ENCODE assay signal across 10 cellular contexts in the genomic region with DNA sequence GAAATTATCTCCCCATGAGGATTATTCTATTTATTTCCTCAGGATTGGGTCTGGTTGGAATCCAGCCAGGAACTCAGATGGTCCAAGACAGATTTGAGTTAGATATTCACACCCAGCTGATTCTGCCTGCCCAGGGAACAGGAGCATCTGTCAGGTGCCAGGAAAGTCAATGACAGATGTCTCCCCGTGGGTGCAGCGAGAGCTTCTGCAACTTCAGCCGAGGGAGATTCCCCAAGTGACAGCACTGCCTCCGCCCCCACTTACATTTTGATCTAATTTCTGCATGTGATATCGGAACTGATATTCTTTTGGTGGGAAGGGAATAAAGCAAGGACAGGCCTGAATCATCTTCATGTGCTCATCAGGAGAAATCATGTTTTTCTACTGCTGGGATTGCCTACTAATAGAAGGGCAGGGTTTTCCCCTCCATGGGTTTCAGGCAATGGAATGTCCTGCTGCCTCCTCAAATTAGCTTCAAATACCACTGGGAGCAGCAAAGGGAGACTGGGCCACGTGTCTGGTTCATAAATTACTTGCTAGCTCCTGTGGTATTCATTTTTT. TPM values are rescaled to one million over a fixed set of nuclear protein-coding genes. Genes with fewer than 3 reads are reported as not detected.
DNase-seq lines count a peak whose midpoint lies in the region; ATAC-seq and TF ChIP-seq lines count a peak whose summit lies in the region.
"Had no signal": no experiment of that assay in that cellular context is flagged by ENCODE, and none has a peak within 500 bp of the region (broad histone marks: within the 10 kb centered on the region; RNA-seq: fewer than 3 reads in every experiment).

No MANE protein-coding gene starts in this region.

- TF ChIP-seq CTCF in epithelial cell of proximal tubule (conservative IDR thresholded peaks at IDR 0.05; ENCODE audit: low read depth, low read length) (no peak), osteocyte (IDR thresholded peaks at IDR 0.05) (no peak)

- H3K4me3 Mint-ChIP-seq in osteocyte (ENCODE audit: unreplicated experiment) = peak overlapping the region; percentile 26
- H3K4me3 Mint-ChIP-seq in activated CD4-positive, alpha-beta T cell treated with anti-CD3 and anti-CD28 coated beads, Interleukin-2, amount 10 ng/mL, durations not matched to agents 24 days and 14 days = no peak overlapping the region
- H3K4me3 Mint-ChIP-seq: activated naive CD4-positive, alpha-beta T cell treated with anti-CD3 and anti-CD28 coated beads, Interleukin-2, amount 10 ng/mL, durations not matched to agents 7 days and 5 days had no signal

- peaks cover 3% of the 10 kb centered on the region for H3K27me3 Mint-ChIP-seq in osteocyte (ENCODE audit: unreplicated experiment)
- peaks cover 15% of the 10 kb centered on the region for H3K27me3 Mint-ChIP-seq in activated CD4-positive, alpha-beta T cell treated with anti-CD3 and anti-CD28 coated beads, Interleukin-2, amount 10 ng/mL, durations not matched to agents 24 days and 14 days

- DNase-seq in COLO829 (ENCODE audit: low spot score) (peak; percentile 42), NCI-H524 treated with DMSO at 0.1 percent for 48 hours (lab: John Stamatoyannopoulos, UW) (peak; percentile 89), epithelial cell of proximal tubule (ENCODE audit: low read depth) (peak; percentile 67), osteocyte (ENCODE audit: extremely low spot score, unreplicated experiment) (peak; percentile 88), DMS53 (lab: John Stamatoyannopoulos, UW) (no peak)
- DNase-seq in activated CD4-positive, alpha-beta T cell treated with anti-CD3 and anti-CD28 coated beads, Interleukin-2, amount 10 ng/mL, durations not matched to agents 24 days and 14 days = no peak
- DNase-seq in stimulated activated CD4-positive, alpha-beta T cell treated with anti-CD3 and anti-CD28 coated beads, Interleukin-2, amount 100 ng/mL, for 48 hours = no peak
- DNase-seq: activated naive CD4-positive, alpha-beta T cell treated with anti-CD3 and anti-CD28 coated beads, Interleukin-2, amount 10 ng/mL, durations not matched to agents 7 days and 5 days; MM.1S had no signal

- intact Hi-C loops in activated CD4-positive, alpha-beta T cell treated with anti-CD3 and anti-CD28 coated beads, Interleukin-2, amount 10 ng/mL, durations not matched to agents 24 days and 14 days (cut with micrococcal nuclease) = no loop called here

- H3K4me3 ChIP-seq in epithelial cell of proximal tubule (ENCODE audit: low read depth, low read length) = no peak overlapping the region

- peaks cover 33% of the 10 kb centered on the region for H3K4me1 Mint-ChIP-seq in osteocyte (ENCODE audit: unreplicated experiment)
- H3K4me1 Mint-ChIP-seq in activated CD4-positive, alpha-beta T cell treated with anti-CD3 and anti-CD28 coated beads, Interleukin-2, amount 10 ng/mL, durations not matched to agents 24 days and 14 days = peaks cover 3% of the 10 kb centered on the region
- H3K4me1 Mint-ChIP-seq: activated naive CD4-positive, alpha-beta T cell treated with anti-CD3 and anti-CD28 coated beads, Interleukin-2, amount 10 ng/mL, durations not matched to agents 7 days and 5 days had no signal

- ATAC-seq in HG03097 (IDR thresholded peaks at IDR 0.05; ENCODE audit: low FRiP score, unreplicated experiment) = no peak

- H3K9me3 Mint-ChIP-seq in osteocyte (ENCODE audit: unreplicated experiment) = no peaks in the 10 kb centered on the region
- H3K9me3 Mint-ChIP-seq in activated CD4-positive, alpha-beta T cell treated with anti-CD3 and anti-CD28 coated beads, Interleukin-2, amount 10 ng/mL, durations not matched to agents 24 days and 14 days = no peaks in the 10 kb centered on the region

- H3K27ac Mint-ChIP-seq in osteocyte (ENCODE audit: unreplicated experiment) = peak overlapping the region; percentile 84
- H3K27ac Mint-ChIP-seq in activated CD4-positive, alpha-beta T cell treated with anti-CD3 and anti-CD28 coated beads, Interleukin-2, amount 10 ng/mL, durations not matched to agents 24 days and 14 days = no peak overlapping the region
- H3K27ac Mint-ChIP-seq: activated naive CD4-positive, alpha-beta T cell treated with anti-CD3 and anti-CD28 coated beads, Interleukin-2, amount 10 ng/mL, durations not matched to agents 7 days and 5 days had no signal

- no peaks in the 10 kb centered on the region for H3K36me3 Mint-ChIP-seq in osteocyte (ENCODE audit: unreplicated experiment)
- H3K36me3 Mint-ChIP-seq in activated CD4-positive, alpha-beta T cell treated with anti-CD3 and anti-CD28 coated beads, Interleukin-2, amount 10 ng/mL, durations not matched to agents 24 days and 14 days (ENCODE audit: low read depth) = no peaks in the 10 kb centered on the region
- H3K36me3 Mint-ChIP-seq: activated naive CD4-positive, alpha-beta T cell treated with anti-CD3 and anti-CD28 coated beads, Interleukin-2, amount 10 ng/mL, durations not matched to agents 7 days and 5 days had no signal

RNA-seq across cellular contexts. Expression of a gene that starts 15.7 kb away (rescaled TPM):
- total RNA-seq in epithelial cell of proximal tubule (25.8 and 26.6 TPM in 2 replicates), osteocyte (68.5 and 70.7 TPM in 2 replicates)
- 54.2 and 56.6 TPM in 2 replicates for total RNA-seq in activated CD4-positive, alpha-beta T cell treated with anti-CD3 and anti-CD28 coated beads, Interleukin-2, amount 10 ng/mL, durations not matched to agents 24 days and 14 days

Comparison
In these comparisons a context has a peak if more than half of its experiments do, and no peak if none do; other contexts are left out.
1. DNase-seq: peak in COLO829 (single experiment), NCI-H524 treated with DMSO at 0.1 percent for 48 hours (single experiment), epithelial cell of proximal tubule (single experiment) and osteocyte (single experiment); none in DMS53 (single experiment), activated CD4-positive, alpha-beta T cell treated with anti-CD3 and anti-CD28 coated beads, Interleukin-2, amount 10 ng/mL, durations not matched to agents 24 days and 14 days (single experiment) and stimulated activated CD4-positive, alpha-beta T cell treated with anti-CD3 and anti-CD28 coated beads, Interleukin-2, amount 100 ng/mL, for 48 hours (0 of 2).